ENCODE assay signal across 19 cellular contexts in genomic region chr2:136130511-136130910, GRCh38. TPM values are rescaled to one million over a fixed set of nuclear protein-coding genes. Genes with fewer than 3 reads are reported as not detected.
DNase-seq lines count a peak whose midpoint lies in the region; ATAC-seq lines count a peak whose summit lies in the region.
"Had no signal": no experiment of that assay in that cellular context is flagged by ENCODE, and none has a peak within 500 bp of the region (broad histone marks: within the 10 kb centered on the region; RNA-seq: fewer than 3 reads in every experiment).

No MANE protein-coding gene starts in this region.

- ATAC-seq in activated naive CD8-positive, alpha-beta T cell treated with anti-CD3 and anti-CD28 coated beads, Interleukin-2, amount 50 U/mL, for 24 hours: no peak
- ATAC-seq in stimulated activated naive B cell treated with anti-CD40 and anti-IgM and Interleukin-4, amounts not matched to agents 10 μg/mL and 1 μg/mL and 100 μg/mL, for 72 hours (replicated peaks): no peak
- no peak for ATAC-seq in GM18519 (IDR thresholded peaks at IDR 0.05; ENCODE audit: low FRiP score, unreplicated experiment)
- ATAC-seq: A549; activated CD4-positive, CD25-positive, alpha-beta regulatory T cell treated with anti-CD3 and anti-CD28 coated beads, Interleukin-2, amount 50 U/mL, for 24 hours; sciatic nerve had no signal

- peaks cover 74% of the 10 kb centered on the region for H3K4me1 Mint-ChIP-seq in activated CD4-positive, alpha-beta T cell treated with anti-CD3 and anti-CD28 coated beads, Interleukin-2, amount 10 ng/mL, durations not matched to agents 24 days and 14 days
- peaks cover 99% of the 10 kb centered on the region for H3K4me1 Mint-ChIP-seq in activated naive CD8-positive, alpha-beta T cell treated with anti-CD3 and anti-CD28 coated beads, Interleukin-2, amount 50 U/mL, for 24 hours
- peaks cover 73 to 98% of the 10 kb centered on the region in 2 donors for H3K4me1 Mint-ChIP-seq in stimulated activated naive B cell treated with anti-CD40 and anti-IgM and Interleukin-4, amounts not matched to agents 10 μg/mL and 1 μg/mL and 100 μg/mL, for 72 hours

- intact Hi-C loops in activated CD4-positive, alpha-beta T cell treated with anti-CD3 and anti-CD28 coated beads, Interleukin-2, amount 10 ng/mL, durations not matched to agents 24 days and 14 days (cut with micrococcal nuclease): loop anchor here (5.0 kb wide), 3 partner anchors 123 to 313 kb away; no protein-coding TSS in a partner anchor

- peaks cover 26% of the 10 kb centered on the region for H3K27me3 Mint-ChIP-seq in activated CD4-positive, alpha-beta T cell treated with anti-CD3 and anti-CD28 coated beads, Interleukin-2, amount 10 ng/mL, durations not matched to agents 24 days and 14 days
- H3K27me3 Mint-ChIP-seq in activated naive CD8-positive, alpha-beta T cell treated with anti-CD3 and anti-CD28 coated beads, Interleukin-2, amount 50 U/mL, for 24 hours: no peaks in the 10 kb centered on the region
- H3K27me3 Mint-ChIP-seq in stimulated activated naive B cell treated with anti-CD40 and anti-IgM and Interleukin-4, amounts not matched to agents 10 μg/mL and 1 μg/mL and 100 μg/mL, for 72 hours: no peaks in the 10 kb centered on the region

- peak overlapping the region; percentile 17 for H3K4me3 Mint-ChIP-seq in activated CD4-positive, alpha-beta T cell treated with anti-CD3 and anti-CD28 coated beads, Interleukin-2, amount 10 ng/mL, durations not matched to agents 24 days and 14 days
- peak overlapping the region; percentile 30 for H3K4me3 Mint-ChIP-seq in activated naive CD8-positive, alpha-beta T cell treated with anti-CD3 and anti-CD28 coated beads, Interleukin-2, amount 50 U/mL, for 24 hours
- H3K4me3 Mint-ChIP-seq in stimulated activated naive B cell treated with anti-CD40 and anti-IgM and Interleukin-4, amounts not matched to agents 10 μg/mL and 1 μg/mL and 100 μg/mL, for 72 hours: peak overlapping the region in 1 of 2 donors; percentile 45
- H3K4me3 Mint-ChIP-seq: type B pancreatic cell had no signal

- no peaks in the 10 kb centered on the region for H3K9me3 Mint-ChIP-seq in activated CD4-positive, alpha-beta T cell treated with anti-CD3 and anti-CD28 coated beads, Interleukin-2, amount 10 ng/mL, durations not matched to agents 24 days and 14 days
- no peaks in the 10 kb centered on the region for H3K9me3 Mint-ChIP-seq in activated naive CD8-positive, alpha-beta T cell treated with anti-CD3 and anti-CD28 coated beads, Interleukin-2, amount 50 U/mL, for 24 hours
- peaks cover 2 to 4% of the 10 kb centered on the region in 2 donors for H3K9me3 Mint-ChIP-seq in stimulated activated naive B cell treated with anti-CD40 and anti-IgM and Interleukin-4, amounts not matched to agents 10 μg/mL and 1 μg/mL and 100 μg/mL, for 72 hours
- H3K9me3 Mint-ChIP-seq: type B pancreatic cell had no signal

- H3K36me3 Mint-ChIP-seq in activated CD4-positive, alpha-beta T cell treated with anti-CD3 and anti-CD28 coated beads, Interleukin-2, amount 10 ng/mL, durations not matched to agents 24 days and 14 days (ENCODE audit: low read depth): peaks cover 5% of the 10 kb centered on the region
- no peaks in the 10 kb centered on the region for H3K36me3 Mint-ChIP-seq in activated naive CD8-positive, alpha-beta T cell treated with anti-CD3 and anti-CD28 coated beads, Interleukin-2, amount 50 U/mL, for 24 hours (ENCODE audit: low read depth)
- peaks cover 2 to 4% of the 10 kb centered on the region in 2 donors for H3K36me3 Mint-ChIP-seq in stimulated activated naive B cell treated with anti-CD40 and anti-IgM and Interleukin-4, amounts not matched to agents 10 μg/mL and 1 μg/mL and 100 μg/mL, for 72 hours
- H3K36me3 Mint-ChIP-seq: type B pancreatic cell had no signal

- DNase-seq in activated CD4-positive, alpha-beta T cell treated with anti-CD3 and anti-CD28 coated beads, Interleukin-2, amount 10 ng/mL, durations not matched to agents 24 days and 14 days: no peak
- DNase-seq in activated CD4-positive, alpha-beta T cell treated with anti-CD3 and anti-CD28 coated beads, Interleukin-2, amount 50 U/mL, for 4 hours: no peak
- DNase-seq in NAMALWA (ENCODE audit: low spot score) (peak; percentile 12), mucosa of gallbladder (ENCODE audit: low spot score) (no peak), COR-L47 (lab: John Stamatoyannopoulos, UW) (no peak)
- no peak for DNase-seq in activated naive CD8-positive, alpha-beta T cell treated with anti-CD3 and anti-CD28 coated beads, Interleukin-2, amount 50 U/mL, for 24 hours
- no peak for DNase-seq in stimulated activated naive B cell treated with anti-CD40 and anti-IgM and Interleukin-4, amounts not matched to agents 10 μg/mL and 1 μg/mL and 100 μg/mL, for 72 hours
- DNase-seq: hippocampal formation; kidney glomerular epithelial cell; NCI-H1092 treated with DMSO at 0.1 percent for 48 hours; NCI-H2171 treated with DMSO at 0.1 percent for 48 hours; occipital lobe; stimulated activated CD4-positive, alpha-beta T cell treated with anti-CD3 and anti-CD28 coated beads, Interleukin-2, amount 100 ng/mL, for 24 hours had no signal

- peak overlapping the region; percentile 46 for H3K27ac Mint-ChIP-seq in activated CD4-positive, alpha-beta T cell treated with anti-CD3 and anti-CD28 coated beads, Interleukin-2, amount 10 ng/mL, durations not matched to agents 24 days and 14 days
- H3K27ac Mint-ChIP-seq in activated naive CD8-positive, alpha-beta T cell treated with anti-CD3 and anti-CD28 coated beads, Interleukin-2, amount 50 U/mL, for 24 hours: peak overlapping the region; percentile 81
- peak overlapping the region; percentile 95 for H3K27ac Mint-ChIP-seq in stimulated activated naive B cell treated with anti-CD40 and anti-IgM and Interleukin-4, amounts not matched to agents 10 μg/mL and 1 μg/mL and 100 μg/mL, for 72 hours
- H3K27ac Mint-ChIP-seq: type B pancreatic cell had no signal

RNA-seq across cellular contexts. Expression of gene CXCR4, which starts 12.6 kb away (rescaled TPM):
- 88.8 and 92.7 TPM in 2 replicates for total RNA-seq in activated CD4-positive, alpha-beta T cell treated with anti-CD3 and anti-CD28 coated beads, Interleukin-2, amount 10 ng/mL, durations not matched to agents 24 days and 14 days
- total RNA-seq in mucosa of gallbladder: 61.1 TPM
- total RNA-seq: fibroblast of villous mesenchyme had no signal
